24 cellular contexts compared by ENCODE assay signal in genomic region chr7:52197234-52197633, GRCh38.
"Had no signal": no experiment of that assay in that cellular context is flagged by ENCODE, and none has a peak within 500 bp of the region (broad histone marks: within the 10 kb centered on the region; RNA-seq: fewer than 3 reads in every experiment).

No MANE protein-coding gene starts in this region.

- H3K27ac ChIP-seq: cardiac muscle cell, colonic mucosa had no signal

- H3K36me3 ChIP-seq: cardiac muscle cell, colonic mucosa had no signal

- H3K4me3 ChIP-seq: cardiac muscle cell, colonic mucosa had no signal

- H3K4me1 ChIP-seq: colonic mucosa had no signal

- DNase-seq: activated CD4-positive, alpha-beta memory T cell treated with anti-CD3 and anti-CD28 coated beads, Interleukin-2, amount 10 ng/mL, durations not matched to agents 7 days and 5 days; activated CD4-positive, alpha-beta T cell treated with anti-CD3 and anti-CD28 coated beads for 1 hour; activated CD4-positive, alpha-beta T cell treated with anti-CD3 and anti-CD28 coated beads for 4 hours; activated CD4-positive, alpha-beta T cell treated with anti-CD3 and anti-CD28 coated beads, Interleukin-2, amount 10 ng/mL, durations not matched to agents 7 days and 5 days; activated CD4-positive, alpha-beta T cell treated with anti-CD3 and anti-CD28 coated beads, Interleukin-2, amount 50 U/mL, for 4 hours; activated CD8-positive, alpha-beta memory T cell treated with anti-CD3 and anti-CD28 coated beads, Interleukin-2, amount 50 U/mL, for 48 hours; activated gamma-delta T cell; activated naive CD4-positive, alpha-beta T cell; activated naive CD4-positive, alpha-beta T cell treated with anti-CD3 and anti-CD28 coated beads, Interleukin-2, amount 10 ng/mL, durations not matched to agents 7 days and 5 days; activated naive CD8-positive, alpha-beta T cell treated with anti-CD3 and anti-CD28 coated beads, Interleukin-2, amount 10 ng/mL, durations not matched to agents 7 days and 5 days; activated T-cell treated with anti-CD3 and anti-CD28 coated beads for 4 hours; activated T-cell treated with anti-CD3 and anti-CD28 coated beads, Interleukin-2, amount 50 U/mL, for 24 hours; activated T-cell treated with anti-CD3 and anti-CD28 coated beads, Interleukin-2, amount 50 U/mL, for 72 hours; central memory CD4-positive, alpha-beta T cell; cerebellar nuclear complex; colonic mucosa; effector CD8-positive, alpha-beta T cell; foreskin fibroblast; head of caudate nucleus; T-helper 2 cell had no signal

- H3K27me3 ChIP-seq: cardiac muscle cell, colonic mucosa had no signal

- H3K9me3 ChIP-seq: colonic mucosa had no signal

- FAIRE-seq: astrocyte, endometrium, frontal cortex had no signal
